Comparison of ENCODE assay signal across 1 cellular context in the genomic region with DNA sequence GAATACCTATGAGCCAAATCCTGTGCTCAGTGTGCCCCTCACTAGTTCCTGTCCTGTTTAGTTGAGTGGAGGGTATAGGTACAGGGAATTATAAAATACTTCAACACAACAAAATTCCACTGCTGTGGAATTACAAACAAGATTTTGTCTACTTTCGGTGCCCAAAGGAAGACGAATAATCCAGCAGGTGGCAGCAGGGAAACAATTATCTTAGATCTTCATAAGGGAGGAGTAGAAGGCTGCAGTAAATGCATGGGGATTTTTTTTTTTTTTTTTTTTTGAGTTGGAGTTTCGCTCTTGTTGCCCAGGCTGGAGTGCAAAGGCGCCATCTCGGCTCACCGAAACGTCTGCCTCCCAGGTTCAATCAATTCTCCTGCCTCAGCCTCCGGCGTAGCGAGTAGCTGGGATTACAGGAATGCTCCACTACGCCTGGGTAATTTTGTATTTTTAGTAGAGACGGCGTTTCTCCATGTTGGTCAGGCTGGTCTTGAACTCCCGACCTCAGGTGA.
TF ChIP-seq lines count a peak whose summit lies in the region.

No MANE protein-coding gene starts in this region.

TF ChIP-seq in endothelial cell of umbilical vein, 7 proteins besides CTCF, POLR2A, EP300 and RAD21:
- TF ChIP-seq POLR2AphosphoS5 (IDR thresholded peaks at IDR 0.05; ENCODE audit: insufficient read depth, low read depth, low read length) (no peak), MAX (IDR thresholded peaks at IDR 0.05; ENCODE audit: insufficient read depth, insufficient read length) (no peak), GATA2 (IDR thresholded peaks at IDR 0.05; ENCODE audit: insufficient read depth, insufficient read length, low read depth, low read length) (no peak), JUN (IDR thresholded peaks at IDR 0.05; ENCODE audit: borderline replicate concordance, insufficient read depth, insufficient read length, low read depth) (no peak), MYC (IDR thresholded peaks at IDR 0.05; ENCODE audit: low read depth, low read length) (no peak), EZH2 (IDR thresholded peaks at IDR 0.05; ENCODE audit: borderline replicate concordance, low read depth, low read length, severe bottlenecking) (no peak), FOS (IDR thresholded peaks at IDR 0.05; ENCODE audit: borderline replicate concordance, insufficient read depth, low read length) (no peak)
